In the genomic region with DNA sequence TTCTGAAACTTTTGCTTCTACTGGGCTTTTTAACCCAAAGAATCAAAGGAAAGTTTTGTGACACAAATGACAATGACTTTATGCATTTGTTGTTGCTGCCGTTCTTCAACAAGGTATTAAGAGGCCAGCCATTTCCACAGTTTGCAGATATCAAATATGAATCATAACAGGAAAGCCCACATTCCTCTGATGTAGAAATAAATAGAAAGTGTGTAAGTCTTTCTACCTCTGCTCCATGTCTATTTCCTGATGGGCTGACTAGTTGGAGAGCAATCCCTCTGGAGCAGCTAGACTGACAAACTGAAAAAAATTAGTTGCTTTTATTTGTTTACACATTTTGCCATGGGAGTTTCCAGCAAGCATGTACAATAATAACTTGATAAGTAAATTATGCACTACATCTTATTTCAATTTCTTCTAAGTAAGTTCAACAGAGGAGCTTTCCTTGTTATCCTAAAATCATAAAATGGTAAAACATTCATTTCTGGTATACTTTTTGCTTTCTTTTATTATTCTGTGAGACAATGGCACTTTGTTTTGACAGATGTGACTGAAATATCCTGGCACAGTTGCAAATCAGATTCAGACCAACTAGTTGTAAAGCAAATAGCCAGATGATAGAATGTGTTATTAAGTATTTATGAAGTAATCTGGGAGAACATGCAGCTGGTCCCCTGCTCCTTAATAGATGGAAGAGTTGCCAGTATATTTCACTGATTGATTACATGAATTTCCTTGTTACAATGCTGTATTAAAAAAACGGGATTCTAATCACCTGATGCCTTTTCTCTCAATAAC, we compare ENCODE assay signal across 1 cellular context.
TF ChIP-seq lines count a peak whose summit lies in the region.

No MANE protein-coding gene starts in this region.

TF ChIP-seq in K562, 482 proteins besides CTCF, POLR2A, EP300 and RAD21 (continued from another document):
- TF ChIP-seq RBM14 (IDR thresholded peaks at IDR 0.05; ENCODE audit: borderline replicate concordance, insufficient read depth, low read depth, low read length) (no peak), CREM (IDR thresholded peaks at IDR 0.05; ENCODE audit: low read depth) (no peak), SP2 (IDR thresholded peaks at IDR 0.05; ENCODE audit: extremely low read depth, low read depth, low read length, poor library complexity, severe bottlenecking) (no peak), MECOM (CRISPR knock-in tag; IDR thresholded peaks at IDR 0.05) (0 out of 2 replicates have a peak, but pooled peaks have one; percentile 5), BRD4 (IDR thresholded peaks at IDR 0.05) (0 out of 2 replicates have a peak, but pooled peaks have one; percentile 36), SMARCC2 (IDR thresholded peaks at IDR 0.05; ENCODE audit: low read depth) (no peak), CHD1 (IDR thresholded peaks at IDR 0.05; ENCODE audit: low read length) (no peak), IRF2 (CRISPR knock-in tag; IDR thresholded peaks at IDR 0.05) (no peak), NR3C1 (CRISPR knock-in tag; IDR thresholded peaks at IDR 0.05) (no peak), ZNF239 (CRISPR knock-in tag; IDR thresholded peaks at IDR 0.05) (no peak), ZNF586 (CRISPR knock-in tag; conservative IDR thresholded peaks at IDR 0.05) (no peak), PHB (CRISPR knock-in tag; IDR thresholded peaks at IDR 0.05) (no peak), DACH1 (IDR thresholded peaks at IDR 0.05; ENCODE audit: partially characterized antibody) (peak; percentile 26)
- TF ChIP-seq, protein P1, sequence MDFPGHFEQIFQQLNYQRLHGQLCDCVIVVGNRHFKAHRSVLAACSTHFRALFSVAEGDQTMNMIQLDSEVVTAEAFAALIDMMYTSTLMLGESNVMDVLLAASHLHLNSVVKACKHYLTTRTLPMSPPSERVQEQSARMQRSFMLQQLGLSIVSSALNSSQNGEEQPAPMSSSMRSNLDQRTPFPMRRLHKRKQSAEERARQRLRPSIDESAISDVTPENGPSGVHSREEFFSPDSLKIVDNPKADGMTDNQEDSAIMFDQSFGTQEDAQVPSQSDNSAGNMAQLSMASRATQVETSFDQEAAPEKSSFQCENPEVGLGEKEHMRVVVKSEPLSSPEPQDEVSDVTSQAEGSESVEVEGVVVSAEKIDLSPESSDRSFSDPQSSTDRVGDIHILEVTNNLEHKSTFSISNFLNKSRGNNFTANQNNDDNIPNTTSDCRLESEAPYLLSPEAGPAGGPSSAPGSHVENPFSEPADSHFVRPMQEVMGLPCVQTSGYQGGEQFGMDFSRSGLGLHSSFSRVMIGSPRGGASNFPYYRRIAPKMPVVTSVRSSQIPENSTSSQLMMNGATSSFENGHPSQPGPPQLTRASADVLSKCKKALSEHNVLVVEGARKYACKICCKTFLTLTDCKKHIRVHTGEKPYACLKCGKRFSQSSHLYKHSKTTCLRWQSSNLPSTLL (IDR thresholded peaks at IDR 0.05) = no peak
- TF ChIP-seq, protein P2, sequence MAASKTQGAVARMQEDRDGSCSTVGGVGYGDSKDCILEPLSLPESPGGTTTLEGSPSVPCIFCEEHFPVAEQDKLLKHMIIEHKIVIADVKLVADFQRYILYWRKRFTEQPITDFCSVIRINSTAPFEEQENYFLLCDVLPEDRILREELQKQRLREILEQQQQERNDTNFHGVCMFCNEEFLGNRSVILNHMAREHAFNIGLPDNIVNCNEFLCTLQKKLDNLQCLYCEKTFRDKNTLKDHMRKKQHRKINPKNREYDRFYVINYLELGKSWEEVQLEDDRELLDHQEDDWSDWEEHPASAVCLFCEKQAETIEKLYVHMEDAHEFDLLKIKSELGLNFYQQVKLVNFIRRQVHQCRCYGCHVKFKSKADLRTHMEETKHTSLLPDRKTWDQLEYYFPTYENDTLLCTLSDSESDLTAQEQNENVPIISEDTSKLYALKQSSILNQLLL (CRISPR knock-in tag; IDR thresholded peaks at IDR 0.05; ENCODE audit: borderline replicate concordance) = no peak
- TF ChIP-seq, protein P3, sequence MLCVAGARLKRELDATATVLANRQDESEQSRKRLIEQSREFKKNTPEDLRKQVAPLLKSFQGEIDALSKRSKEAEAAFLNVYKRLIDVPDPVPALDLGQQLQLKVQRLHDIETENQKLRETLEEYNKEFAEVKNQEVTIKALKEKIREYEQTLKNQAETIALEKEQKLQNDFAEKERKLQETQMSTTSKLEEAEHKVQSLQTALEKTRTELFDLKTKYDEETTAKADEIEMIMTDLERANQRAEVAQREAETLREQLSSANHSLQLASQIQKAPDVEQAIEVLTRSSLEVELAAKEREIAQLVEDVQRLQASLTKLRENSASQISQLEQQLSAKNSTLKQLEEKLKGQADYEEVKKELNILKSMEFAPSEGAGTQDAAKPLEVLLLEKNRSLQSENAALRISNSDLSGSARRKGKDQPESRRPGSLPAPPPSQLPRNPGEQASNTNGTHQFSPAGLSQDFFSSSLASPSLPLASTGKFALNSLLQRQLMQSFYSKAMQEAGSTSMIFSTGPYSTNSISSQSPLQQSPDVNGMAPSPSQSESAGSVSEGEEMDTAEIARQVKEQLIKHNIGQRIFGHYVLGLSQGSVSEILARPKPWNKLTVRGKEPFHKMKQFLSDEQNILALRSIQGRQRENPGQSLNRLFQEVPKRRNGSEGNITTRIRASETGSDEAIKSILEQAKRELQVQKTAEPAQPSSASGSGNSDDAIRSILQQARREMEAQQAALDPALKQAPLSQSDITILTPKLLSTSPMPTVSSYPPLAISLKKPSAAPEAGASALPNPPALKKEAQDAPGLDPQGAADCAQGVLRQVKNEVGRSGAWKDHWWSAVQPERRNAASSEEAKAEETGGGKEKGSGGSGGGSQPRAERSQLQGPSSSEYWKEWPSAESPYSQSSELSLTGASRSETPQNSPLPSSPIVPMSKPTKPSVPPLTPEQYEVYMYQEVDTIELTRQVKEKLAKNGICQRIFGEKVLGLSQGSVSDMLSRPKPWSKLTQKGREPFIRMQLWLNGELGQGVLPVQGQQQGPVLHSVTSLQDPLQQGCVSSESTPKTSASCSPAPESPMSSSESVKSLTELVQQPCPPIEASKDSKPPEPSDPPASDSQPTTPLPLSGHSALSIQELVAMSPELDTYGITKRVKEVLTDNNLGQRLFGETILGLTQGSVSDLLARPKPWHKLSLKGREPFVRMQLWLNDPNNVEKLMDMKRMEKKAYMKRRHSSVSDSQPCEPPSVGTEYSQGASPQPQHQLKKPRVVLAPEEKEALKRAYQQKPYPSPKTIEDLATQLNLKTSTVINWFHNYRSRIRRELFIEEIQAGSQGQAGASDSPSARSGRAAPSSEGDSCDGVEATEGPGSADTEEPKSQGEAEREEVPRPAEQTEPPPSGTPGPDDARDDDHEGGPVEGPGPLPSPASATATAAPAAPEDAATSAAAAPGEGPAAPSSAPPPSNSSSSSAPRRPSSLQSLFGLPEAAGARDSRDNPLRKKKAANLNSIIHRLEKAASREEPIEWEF (CRISPR knock-in tag; IDR thresholded peaks at IDR 0.05) = peak; percentile 22
